Comparison of ENCODE assay signal across 8 cellular contexts in genomic region chr1:28507247-28507645, GRCh38. TPM values are rescaled to one million over a fixed set of nuclear protein-coding genes. Genes with fewer than 3 reads are reported as not detected.
A peak's percentile ranks its signal among the peaks of the same experiment; 100 is the strongest.
DNase-seq lines count a peak whose midpoint lies in the region; ATAC-seq and TF ChIP-seq lines count a peak whose summit lies in the region.

No MANE protein-coding gene starts in this region.

- peak overlapping the region; percentile 85 for H3K4me2 ChIP-seq in OCI-LY7 (ENCODE audit: low read length)

- H3K27me3 Mint-ChIP-seq in dendritic cell treated with granulocyte-macrophage colony-stimulating factor and Interleukin-4, amounts not matched to agents 40 ng/mL and 50 ng/mL, for 4 days, result no peaks in the 10 kb centered on the region
- H3K27me3 Mint-ChIP-seq in nephron progenitor cell (ENCODE audit: low read depth, poor library complexity), result no peaks in the 10 kb centered on the region

- TF ChIP-seq CTCF in OCI-LY7 (conservative IDR thresholded peaks at IDR 0.05; ENCODE audit: low read length) (no peak), nephron progenitor cell (IDR thresholded peaks at IDR 0.05) (no peak)

- DNase-seq in ELR (ENCODE audit: low read depth) (peak; percentile 33), OCI-LY7 (ENCODE audit: low spot score) (peak; percentile 41), nephron progenitor cell (no peak), amniotic stem cell (lab: John Stamatoyannopoulos, UW) (no peak), GM03348 (ENCODE audit: low spot score) (no peak)

- H3K9me3 Mint-ChIP-seq in dendritic cell treated with granulocyte-macrophage colony-stimulating factor and Interleukin-4, amounts not matched to agents 40 ng/mL and 50 ng/mL, for 4 days, result no peaks in the 10 kb centered on the region
- peaks cover 3% of the 10 kb centered on the region for H3K9me3 Mint-ChIP-seq in nephron progenitor cell

- peaks cover 56% of the 10 kb centered on the region for H3K79me2 ChIP-seq in OCI-LY7 (ENCODE audit: insufficient read depth, low read depth, low read length)

- ATAC-seq in GM21526 (IDR thresholded peaks at IDR 0.05; ENCODE audit: low FRiP score, unreplicated experiment) (no peak), GM18867 (IDR thresholded peaks at IDR 0.05; ENCODE audit: unreplicated experiment) (no peak)

- intact Hi-C loops in OCI-LY7 (cut with micrococcal nuclease; ENCODE audit: unreplicated experiment), result loop anchor here (10.0 kb wide), 1 partner anchor 422 kb away; the partner anchor contains the start of gene EYA3
- intact Hi-C loops in dendritic cell treated with granulocyte-macrophage colony-stimulating factor and Interleukin-4, amounts not matched to agents 40 ng/mL and 50 ng/mL, for 4 days (cut with micrococcal nuclease), result loop anchor here (5.0 kb wide), 1 partner anchor 75 kb away; no protein-coding TSS in a partner anchor

- H3K36me3 ChIP-seq in OCI-LY7 (ENCODE audit: insufficient read depth, low read length), result peaks cover 64% of the 10 kb centered on the region

- POLR2A ChIA-PET in OCI-LY7 (lab: Charles Lee), result interaction anchor here (0.7 to 2.0 kb wide), 3 partner anchors 95 to 229 kb away, joined by 4 to 5 read pairs (median 5); partner anchors contain the start of gene YTHDF2

- no TSS peak for BruUV-seq in OCI-LY7 (replicated peaks; lab: Mats Ljungman, UMichigan)

- no peaks in the 10 kb centered on the region for H3K9me2 ChIP-seq in OCI-LY7 (ENCODE audit: insufficient read depth, low read length)

- CTCF ChIA-PET in OCI-LY7 (lab: Charles Lee; ENCODE audit: unreplicated experiment), result no interaction called here

- H3K4me3 Mint-ChIP-seq in dendritic cell treated with granulocyte-macrophage colony-stimulating factor and Interleukin-4, amounts not matched to agents 40 ng/mL and 50 ng/mL, for 4 days, result peak overlapping the region; percentile 98
- peak overlapping the region; percentile 98 for H3K4me3 Mint-ChIP-seq in nephron progenitor cell

- peak overlapping the region; percentile 94 for H3K27ac ChIP-seq in OCI-LY7 (ENCODE audit: low read depth, low read length, poor library complexity, severe bottlenecking)

- peak overlapping the region; percentile 98 for H3K27ac Mint-ChIP-seq in dendritic cell treated with granulocyte-macrophage colony-stimulating factor and Interleukin-4, amounts not matched to agents 40 ng/mL and 50 ng/mL, for 4 days
- H3K27ac Mint-ChIP-seq in nephron progenitor cell, result peak overlapping the region; percentile 97

- H4K20me1 ChIP-seq in OCI-LY7 (ENCODE audit: insufficient read depth, low read length), result peaks cover 5% of the 10 kb centered on the region; the same call in 1 of the 2 replicates

- no peak overlapping the region for H2AFZ ChIP-seq in OCI-LY7 (ENCODE audit: low read length)

- peaks cover 48% of the 10 kb centered on the region for H3K4me1 Mint-ChIP-seq in dendritic cell treated with granulocyte-macrophage colony-stimulating factor and Interleukin-4, amounts not matched to agents 40 ng/mL and 50 ng/mL, for 4 days (ENCODE audit: low read depth)
- peaks cover 42% of the 10 kb centered on the region for H3K4me1 Mint-ChIP-seq in nephron progenitor cell

- H3K36me3 Mint-ChIP-seq in dendritic cell treated with granulocyte-macrophage colony-stimulating factor and Interleukin-4, amounts not matched to agents 40 ng/mL and 50 ng/mL, for 4 days (ENCODE audit: low read depth), result peaks cover 72% of the 10 kb centered on the region
- peaks cover 45% of the 10 kb centered on the region for H3K36me3 Mint-ChIP-seq in nephron progenitor cell (ENCODE audit: low read depth)

- no peaks in the 10 kb centered on the region for H3K9me3 ChIP-seq in OCI-LY7 (ENCODE audit: low read length)

- H3K4me1 ChIP-seq in OCI-LY7 (ENCODE audit: insufficient read depth, low read length, poor library complexity, severe bottlenecking), result peaks cover 48% of the 10 kb centered on the region

- H3K4me3 ChIP-seq in OCI-LY7 (ENCODE audit: low read depth, low read length, poor library complexity, severe bottlenecking), result peak overlapping the region; percentile 85

RNA-seq across cellular contexts. Expression of gene RCC1, which starts 1.4 kb away (rescaled TPM):
- total RNA-seq in OCI-LY7 (2014; rRNA removed; shearing (Covaris generic)), result 87.6 and 101 TPM in 2 replicates
- total RNA-seq in OCI-LY7 (2022), result 95.3 and 108 TPM in 2 replicates

RNA-seq across cellular contexts. Expression of gene TRNAU1AP, which starts 45.6 kb away (rescaled TPM):
- 30.6 and 39.6 TPM in 2 replicates for total RNA-seq in OCI-LY7 (2014; rRNA removed; shearing (Covaris generic))
- total RNA-seq in OCI-LY7 (2022), result 41.8 and 47.7 TPM in 2 replicates

Comparison
In these comparisons a context has a peak if more than half of its experiments do, and no peak if none do; other contexts are left out.
1. DNase-seq: peak in ELR (single experiment) and OCI-LY7 (single experiment); none in nephron progenitor cell (single experiment), amniotic stem cell (single experiment) and GM03348 (single experiment).